ENCODE assay signal across 13 cellular contexts in the genomic region with DNA sequence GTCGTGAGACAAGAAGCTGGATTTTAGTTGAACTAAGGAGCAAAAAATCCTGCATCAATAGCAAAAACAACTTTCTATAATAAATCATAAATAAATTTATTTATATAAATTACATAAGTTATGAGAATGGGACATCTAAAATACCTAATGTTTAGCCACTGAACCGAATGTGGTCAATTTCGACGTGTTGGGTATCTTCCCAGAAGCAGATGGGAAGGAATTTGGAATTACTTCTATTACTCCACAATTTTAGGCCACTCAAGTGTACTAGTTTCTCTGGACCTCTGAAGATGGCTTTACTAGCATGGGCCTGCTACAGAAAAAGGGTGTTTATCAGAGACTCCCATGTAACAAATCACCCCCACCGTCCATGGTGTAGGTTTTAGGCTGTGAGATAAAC.
DNase-seq lines count a peak whose midpoint lies in the region; ATAC-seq and TF ChIP-seq lines count a peak whose summit lies in the region.
"Had no signal": no experiment of that assay in that cellular context is flagged by ENCODE, and none has a peak within 500 bp of the region (broad histone marks: within the 10 kb centered on the region; RNA-seq: fewer than 3 reads in every experiment).

No MANE protein-coding gene starts in this region.

- no peak for ATAC-seq in RWPE2 (ENCODE audit: low read depth)
- ATAC-seq: CD8-positive, alpha-beta T cell; left colon had no signal

- no peaks in the 10 kb centered on the region for H4K20me1 ChIP-seq in BLaER1 treated with 17β-estradiol and CSF1 and Interleukin-3, amounts not matched to agents 10 nM and 100 nM

- H3K4me1 ChIP-seq in BLaER1 treated with 17β-estradiol and CSF1 and Interleukin-3, amounts not matched to agents 10 nM and 100 nM: peaks cover 5 to 25% (median 13%) of the 10 kb centered on the region in 10 experiments; a peak in 18 of 20 replicates
- peaks cover 16% of the 10 kb centered on the region for H3K4me1 ChIP-seq in RWPE2 (ENCODE audit: insufficient read depth, poor library complexity, severe bottlenecking)
- H3K4me1 ChIP-seq: sigmoid colon had no signal

- TF ChIP-seq CTCF in RWPE2 (IDR thresholded peaks at IDR 0.05; ENCODE audit: poor library complexity, severe bottlenecking) (no peak), nephron progenitor cell (IDR thresholded peaks at IDR 0.05) (no peak)

- H3K27me3 ChIP-seq in BLaER1 treated with 17β-estradiol and CSF1 and Interleukin-3, amounts not matched to agents 10 nM and 100 nM: no peaks in the 10 kb centered on the region
- no peaks in the 10 kb centered on the region for H3K27me3 ChIP-seq in RWPE2 (ENCODE audit: insufficient read depth, poor library complexity, severe bottlenecking)
- H3K27me3 ChIP-seq: sigmoid colon had no signal

- peaks cover 74% of the 10 kb centered on the region for H3K4me1 Mint-ChIP-seq in nephron progenitor cell

- no peaks in the 10 kb centered on the region for H3K9me3 Mint-ChIP-seq in nephron progenitor cell
- H3K9me3 Mint-ChIP-seq: CD8-positive, alpha-beta T cell had no signal

- no peak overlapping the region for H3K9ac ChIP-seq in BLaER1 treated with 17β-estradiol and CSF1 and Interleukin-3, amounts not matched to agents 10 nM and 100 nM

- H3K27ac Mint-ChIP-seq in nephron progenitor cell: peak overlapping the region; percentile 97
- H3K27ac Mint-ChIP-seq: CD8-positive, alpha-beta T cell had no signal

- peaks cover 32% of the 10 kb centered on the region for H3K36me3 Mint-ChIP-seq in nephron progenitor cell (ENCODE audit: low read depth)
- H3K36me3 Mint-ChIP-seq: CD8-positive, alpha-beta T cell had no signal

- H3K9me3 ChIP-seq in BLaER1 treated with 17β-estradiol and CSF1 and Interleukin-3, amounts not matched to agents 10 nM and 100 nM (replicated peaks in 1 of 11): no peaks in the 10 kb centered on the region
- no peaks in the 10 kb centered on the region for H3K9me3 ChIP-seq in RWPE2 (ENCODE audit: severe bottlenecking)
- H3K9me3 ChIP-seq: sigmoid colon had no signal

- H3K27me3 Mint-ChIP-seq in nephron progenitor cell (ENCODE audit: low read depth, poor library complexity): no peaks in the 10 kb centered on the region

- DNase-seq in RWPE2 (ENCODE audit: low spot score): no peak
- no peak for DNase-seq in epithelial cell of prostate (ENCODE audit: low read depth, low spot score)
- no peak for DNase-seq in nephron progenitor cell
- no peak for DNase-seq in NCI-H1930 (lab: John Stamatoyannopoulos, UW)
- DNase-seq in HuH-7 (ENCODE audit: low spot score): no peak
- no peak for DNase-seq in D341Med (ENCODE audit: low spot score)
- DNase-seq in NCI-H82 (lab: John Stamatoyannopoulos, UW): no peak
- DNase-seq: CD8-positive, alpha-beta T cell; effector memory CD4-positive, alpha-beta T cell; left colon; SIG-M5; sigmoid colon had no signal

- no peaks in the 10 kb centered on the region for H3K36me3 ChIP-seq in BLaER1 treated with 17β-estradiol and CSF1 and Interleukin-3, amounts not matched to agents 10 nM and 100 nM
- H3K36me3 ChIP-seq in RWPE2 (ENCODE audit: low read depth): no peaks in the 10 kb centered on the region
- H3K36me3 ChIP-seq: sigmoid colon had no signal

- H3K4me3 ChIP-seq in BLaER1 treated with 17β-estradiol and CSF1 and Interleukin-3, amounts not matched to agents 10 nM and 100 nM: no peak overlapping the region
- H3K4me3 ChIP-seq in RWPE2 (ENCODE audit: severe bottlenecking): no peak overlapping the region
- H3K4me3 ChIP-seq: sigmoid colon had no signal

- peak overlapping the region; percentile 28 for H3K4me3 Mint-ChIP-seq in nephron progenitor cell
- H3K4me3 Mint-ChIP-seq: CD8-positive, alpha-beta T cell had no signal

- peak overlapping the region in 7 of 11 experiments; percentile 10 to 47 (median 19); a peak in 6 of 22 replicates for H3K4me2 ChIP-seq in BLaER1 treated with 17β-estradiol and CSF1 and Interleukin-3, amounts not matched to agents 10 nM and 100 nM

- 0 out of 22 replicates have a peak overlapping the region, but pooled peaks of 1 of the 11 experiments have one; percentile 52 for H3K27ac ChIP-seq in BLaER1 treated with 17β-estradiol and CSF1 and Interleukin-3, amounts not matched to agents 10 nM and 100 nM
- H3K27ac ChIP-seq in RWPE2 (ENCODE audit: poor library complexity, severe bottlenecking) (peak overlapping the region; percentile 84), epithelial cell of prostate (peak overlapping the region; percentile 91)
- H3K27ac ChIP-seq: sigmoid colon had no signal
